8 cellular contexts compared by ENCODE assay signal in the genomic region with DNA sequence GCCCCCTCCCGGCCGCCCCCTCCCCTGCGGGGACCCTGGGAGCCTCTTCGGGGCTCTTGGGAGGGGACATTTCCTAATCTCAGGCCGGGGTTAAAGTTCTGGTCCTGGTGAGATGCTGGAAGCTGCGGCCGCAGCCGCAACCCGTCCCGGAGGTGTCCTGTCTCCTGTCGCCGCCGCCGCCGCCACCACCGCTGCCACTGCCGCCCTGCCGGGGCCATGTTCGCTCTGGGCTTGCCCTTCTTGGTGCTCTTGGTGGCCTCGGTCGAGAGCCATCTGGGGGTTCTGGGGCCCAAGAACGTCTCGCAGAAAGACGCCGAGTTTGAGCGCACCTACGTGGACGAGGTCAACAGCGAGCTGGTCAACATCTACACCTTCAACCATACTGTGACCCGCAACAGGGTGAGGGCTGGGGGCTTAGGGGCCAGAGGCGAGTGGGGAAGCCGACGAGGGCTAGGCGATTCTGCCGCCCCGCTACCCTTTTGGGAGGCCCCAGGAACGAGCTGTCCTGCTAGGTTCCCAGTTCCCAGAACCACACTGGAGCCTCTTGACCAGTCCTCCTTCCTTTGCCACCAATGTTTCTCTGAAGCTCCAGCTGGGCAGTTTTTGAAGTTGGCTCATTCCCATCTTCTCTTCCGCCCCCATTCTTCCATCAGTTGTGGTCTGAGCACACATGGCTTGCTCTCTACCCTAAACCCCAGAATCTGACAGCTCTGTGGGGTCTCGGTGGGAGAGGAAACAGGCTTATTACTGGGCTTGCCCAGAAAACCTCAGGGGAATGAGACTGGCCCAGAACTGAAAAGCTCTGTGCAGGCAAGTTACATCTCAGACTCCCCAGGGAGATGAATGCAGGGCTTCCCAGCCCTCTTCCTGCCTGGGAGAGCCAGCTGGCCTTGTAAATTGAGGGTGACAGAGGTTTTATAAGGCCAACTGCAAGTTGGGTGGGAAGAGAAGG. TPM values are rescaled to one million over a fixed set of nuclear protein-coding genes. Genes with fewer than 3 reads are reported as not detected.
A peak's percentile ranks its signal among the peaks of the same experiment; 100 is the strongest.
DNase-seq lines count a peak whose midpoint lies in the region; ATAC-seq, FAIRE-seq and TF ChIP-seq lines count a peak whose summit lies in the region.

No MANE protein-coding gene starts in this region.

- peak; percentile 33 for ATAC-seq in GM21447 (IDR thresholded peaks at IDR 0.05; ENCODE audit: unreplicated experiment)

- H3K4me2 ChIP-seq in H1 (ENCODE audit: insufficient read depth in 1 of 2, low read depth in 2 of 2, low read length in 2 of 2), result peak overlapping the region; percentile 87 to 96

- H3K27ac ChIP-seq in H1 (ENCODE audit: low read depth, low read length) (0 out of 2 replicates have a peak overlapping the region, but pooled peaks have one; percentile 1), mucosa of rectum (ENCODE audit: low read depth in 2 of 2, low read length in 2 of 2) (peak overlapping the region; percentile 88 to 90), stomach smooth muscle (ENCODE audit: low read length) (peak overlapping the region; percentile 93)

- no peaks in the 10 kb centered on the region; the same call in 1 of the 2 replicates for H3K79me1 ChIP-seq in H1 (ENCODE audit: low read depth, low read length)

- peak; percentile 68 for DNase-seq in DMS53 (lab: John Stamatoyannopoulos, UW)
- peak; percentile 87 for DNase-seq in activated CD4-positive, alpha-beta T cell treated with anti-CD3 and anti-CD28 coated beads, Interleukin-2, amount 10 ng/mL, durations not matched to agents 24 days and 14 days
- no peak for DNase-seq in H1 (ENCODE audit: low read depth in 1 of 2, low spot score in 2 of 2)
- no peak for DNase-seq in putamen (ENCODE audit: low spot score)

- H2AK5ac ChIP-seq in H1 (ENCODE audit: low read depth, low read length), result no peak overlapping the region

- TF ChIP-seq POLR2A in H1 (IDR thresholded peaks at IDR 0.05; ENCODE audit: control extremely low read depth in 1 of 2, low read depth in 2 of 2, low read length in 2 of 2), result no peak

- no peak overlapping the region for H2BK120ac ChIP-seq in H1 (replicated peaks; ENCODE audit: low read depth, low read length)

- intact Hi-C loops in activated CD4-positive, alpha-beta T cell treated with anti-CD3 and anti-CD28 coated beads, Interleukin-2, amount 10 ng/mL, durations not matched to agents 24 days and 14 days (cut with micrococcal nuclease), result loop anchor here (2.0 kb wide), 1 partner anchor 147 kb away; the partner anchor contains the start of gene CEP164

- H3K36me3 ChIP-seq in H1 (ENCODE audit: control insufficient read depth in 2 of 4, insufficient read depth in 4 of 4, low read length in 3 of 4) (peaks cover 0 to 6% (median 4%) of the 10 kb centered on the region in 4 experiments; a peak in 2 of 8 replicates), mucosa of rectum (ENCODE audit: control insufficient read depth in 2 of 2, insufficient read depth in 2 of 2, low read length in 2 of 2) (peaks cover 10 to 18% of the 10 kb centered on the region in 2 donors), stomach smooth muscle (ENCODE audit: control insufficient read depth in 2 of 2, insufficient read depth in 2 of 2, low read length in 2 of 2) (peaks cover 12 to 17% of the 10 kb centered on the region in 2 donors)

- no peak overlapping the region for H3K56ac ChIP-seq in H1 (replicated peaks; ENCODE audit: insufficient read length, low read depth, low read length)

- peak overlapping the region; percentile 88 for H3K4me3 Mint-ChIP-seq in activated CD4-positive, alpha-beta T cell treated with anti-CD3 and anti-CD28 coated beads, Interleukin-2, amount 10 ng/mL, durations not matched to agents 24 days and 14 days

- 0 out of 2 replicates have a peak overlapping the region, but pooled peaks have one; percentile 53 for H2BK12ac ChIP-seq in H1 (ENCODE audit: low read depth, low read length)

- H3K9me3 ChIP-seq in H1 (ENCODE audit: insufficient read depth in 2 of 2, low read depth in 1 of 2, low read length in 1 of 2), result no peaks in the 10 kb centered on the region
- H3K9me3 ChIP-seq in mucosa of rectum (ENCODE audit: control insufficient read depth in 2 of 2, low read length in 2 of 2), result no peaks in the 10 kb centered on the region
- no peaks in the 10 kb centered on the region for H3K9me3 ChIP-seq in stomach smooth muscle (ENCODE audit: control insufficient read depth in 2 of 2, low read length in 2 of 2)

- CTCF ChIA-PET in H1 (lab: Charles Lee; ENCODE audit: partially characterized antibody), result interaction anchor here (0.6 to 14.0 kb wide), 13 partner anchors 12 to 388 kb away, joined by 3 to 359 read pairs (median 4); partner anchors contain the start of genes APOA5, PAFAH1B2, PCSK7 and RNF214

- TF ChIP-seq CTCF in H1 (IDR thresholded peaks at IDR 0.05; ENCODE audit: control extremely low read depth in 1 of 3, insufficient read depth in 1 of 3, low read depth in 1 of 3, low read length in 3 of 3), result no peak

- no peak overlapping the region; the same call in 1 of the 2 replicates for H2AFZ ChIP-seq in H1 (ENCODE audit: low read length)

- no peak overlapping the region for H3K14ac ChIP-seq in H1 (ENCODE audit: insufficient read length)

- no peak overlapping the region for H2BK15ac ChIP-seq in H1 (ENCODE audit: low read length)

- no peaks in the 10 kb centered on the region for H3K27me3 ChIP-seq in H1 (replicated peaks in 1 of 4; ENCODE audit: control insufficient read depth in 3 of 4, extremely low read depth in 1 of 4, insufficient read depth in 3 of 4, low read length in 3 of 4)
- no peaks in the 10 kb centered on the region for H3K27me3 ChIP-seq in mucosa of rectum (ENCODE audit: control insufficient read depth in 2 of 2, insufficient read depth in 2 of 2, low read length in 2 of 2)
- no peaks in the 10 kb centered on the region for H3K27me3 ChIP-seq in stomach smooth muscle (ENCODE audit: control insufficient read depth in 1 of 2, insufficient read depth in 2 of 2, low read length in 2 of 2)

- peak overlapping the region; percentile 63; the same call in 1 of the 2 replicates for H2BK5ac ChIP-seq in H1 (ENCODE audit: low read depth, low read length)

- peak overlapping the region; percentile 79 to 89 (median 82) for H3K4me3 ChIP-seq in H1 (ENCODE audit: extremely low read depth in 1 of 4, insufficient read depth in 2 of 4, low read depth in 3 of 4, low read length in 4 of 4)
- peak overlapping the region; percentile 76 to 96 for H3K4me3 ChIP-seq in mucosa of rectum (ENCODE audit: low read length in 2 of 2)
- peak overlapping the region; percentile 80 to 90 for H3K4me3 ChIP-seq in stomach smooth muscle (ENCODE audit: low read length in 2 of 2)

- no peaks in the 10 kb centered on the region for H3K9me3 Mint-ChIP-seq in activated CD4-positive, alpha-beta T cell treated with anti-CD3 and anti-CD28 coated beads, Interleukin-2, amount 10 ng/mL, durations not matched to agents 24 days and 14 days

- H3K18ac ChIP-seq in H1 (ENCODE audit: extremely low read depth, low read length), result no peak overlapping the region; the same call in 1 of the 2 replicates

- no peak overlapping the region for H4K91ac ChIP-seq in H1 (replicated peaks; ENCODE audit: insufficient read length, low read length)

- H3K4me1 Mint-ChIP-seq in activated CD4-positive, alpha-beta T cell treated with anti-CD3 and anti-CD28 coated beads, Interleukin-2, amount 10 ng/mL, durations not matched to agents 24 days and 14 days, result peaks cover 23% of the 10 kb centered on the region

- peaks cover 6% of the 10 kb centered on the region for H3K36me3 Mint-ChIP-seq in activated CD4-positive, alpha-beta T cell treated with anti-CD3 and anti-CD28 coated beads, Interleukin-2, amount 10 ng/mL, durations not matched to agents 24 days and 14 days (ENCODE audit: low read depth)

- WGBS in H1 (ENCODE audit: extremely low coverage in 1 of 2, insufficient coverage in 1 of 2, insufficient read length in 1 of 2, insufficient replicate concordance in 2 of 2, low coverage in 1 of 2, low lambda C conversion rate in 2 of 2, missing lambda C conversion rate in 1 of 2), 2 experiments, result 6% methylated on average over 35 of the region's 39 CpGs; no CpG with 5 or more reads in 1 of the 2 experiments

- peak overlapping the region; percentile 27 for H4K5ac ChIP-seq in H1 (ENCODE audit: insufficient read length, low read depth, low read length)

- H3K9ac ChIP-seq in H1 (replicated peaks in 1 of 4; ENCODE audit: extremely low read depth in 1 of 4, low read depth in 3 of 4, low read length in 3 of 4) (peak overlapping the region; percentile 34 to 74 (median 65)), mucosa of rectum (ENCODE audit: low read depth in 1 of 2, low read length in 2 of 2) (peak overlapping the region; percentile 84 to 99), stomach smooth muscle (ENCODE audit: low read length in 2 of 2) (peak overlapping the region; percentile 75 to 93)

- peaks cover 1 to 4% of the 10 kb centered on the region in 2 experiments for H4K20me1 ChIP-seq in H1 (replicated peaks in 1 of 2; ENCODE audit: control insufficient read depth in 1 of 2, insufficient read depth in 2 of 2, low read length in 2 of 2)

- H2BK20ac ChIP-seq in H1 (ENCODE audit: low read length), result no peak overlapping the region

- no peaks in the 10 kb centered on the region for H3K79me2 ChIP-seq in H1 (ENCODE audit: control insufficient read depth in 1 of 2, insufficient read depth in 2 of 2, low read length in 2 of 2)

- H3K23ac ChIP-seq in H1 (ENCODE audit: insufficient read length), result no peak overlapping the region

- H3K23me2 ChIP-seq in H1 (ENCODE audit: low read depth, low read length), result peaks cover 11% of the 10 kb centered on the region

- TF ChIP-seq RAD21 in Ishikawa (IDR thresholded peaks at IDR 0.05; ENCODE audit: low read depth) (no peak), H1 (IDR thresholded peaks at IDR 0.05 in 1 of 2, conservative IDR thresholded peaks at IDR 0.05 in 1 of 2; ENCODE audit: low read depth in 2 of 2, low read length in 2 of 2) (no peak)

- TF ChIP-seq EP300 in Ishikawa (IDR thresholded peaks at IDR 0.05; ENCODE audit: borderline replicate concordance) (no peak), H1 (IDR thresholded peaks at IDR 0.05; ENCODE audit: borderline replicate concordance in 1 of 2, low read depth in 2 of 2, low read length in 2 of 2) (no peak)

- POLR2A ChIA-PET in H1 (lab: Charles Lee; ENCODE audit: partially characterized antibody), result interaction anchor here (0.6 to 12.6 kb wide), 20 partner anchors 9 to 437 kb away, joined by 3 to 153 read pairs (median 4); partner anchors contain the start of genes PAFAH1B2, PCSK7, RNF214 and TAGLN

- no peak overlapping the region for H3K4ac ChIP-seq in H1 (replicated peaks; ENCODE audit: insufficient read length, low read depth, low read length)

- peak overlapping the region; percentile 85 for H3K27ac Mint-ChIP-seq in activated CD4-positive, alpha-beta T cell treated with anti-CD3 and anti-CD28 coated beads, Interleukin-2, amount 10 ng/mL, durations not matched to agents 24 days and 14 days

- H3K27me3 Mint-ChIP-seq in activated CD4-positive, alpha-beta T cell treated with anti-CD3 and anti-CD28 coated beads, Interleukin-2, amount 10 ng/mL, durations not matched to agents 24 days and 14 days, result no peaks in the 10 kb centered on the region

- H3K4me1 ChIP-seq in H1 (replicated peaks in 1 of 4; ENCODE audit: control insufficient read depth in 3 of 4, insufficient read depth in 4 of 4, low read length in 3 of 4) (peaks cover 6 to 16% (median 12%) of the 10 kb centered on the region in 4 experiments), mucosa of rectum (ENCODE audit: control insufficient read depth in 2 of 2, insufficient read depth in 2 of 2, low read length in 2 of 2) (peaks cover 22 to 35% of the 10 kb centered on the region in 2 donors), stomach smooth muscle (ENCODE audit: control insufficient read depth, insufficient read depth, low read length) (peaks cover 39% of the 10 kb centered on the region)

- no peak for FAIRE-seq in H1 (lab: Jason Lieb, UNC)

- peak overlapping the region; percentile 76; the same call in 1 of the 2 replicates for H4K8ac ChIP-seq in H1 (ENCODE audit: extremely low read depth, insufficient read depth, low read length)

RNA-seq across cellular contexts. Expression of gene SIDT2, which starts 0.8 kb away (rescaled TPM):
- 23.9 and 29.1 TPM in 2 replicates for total RNA-seq in activated CD4-positive, alpha-beta T cell treated with anti-CD3 and anti-CD28 coated beads, Interleukin-2, amount 10 ng/mL, durations not matched to agents 24 days and 14 days
- 14.6 and 18.5 TPM in 2 replicates for total RNA-seq in H1 (2021; fragmentation: NEBNext Ultra II Directional; extraction: Animal tissue kit (Norgen Biotek cat#: 25700))
- polyA plus RNA-seq in H1 (2011; rRNA removed), result 21.1 and 26.7 TPM in 2 replicates
- 15.5 TPM for polyA plus RNA-seq in H1 (2011; cell fraction: cytosol; rRNA removed)
- polyA plus RNA-seq in H1 (2011; cell fraction: nucleus; rRNA removed), result 85.9 TPM
- polyA plus RNA-seq in H1 (2012, experiment 1 of 2), result 13.3 to 18.4 TPM (median 14.8 TPM) in 4 replicates
- polyA plus RNA-seq in H1 (2012, experiment 2 of 2), result 12.4 TPM
- polyA plus RNA-seq in H1 (2013, experiment 1 of 2), result 15.5 TPM
- polyA plus RNA-seq in H1 (2013, experiment 2 of 2), result 14.7 TPM
- polyA minus RNA-seq in H1 (2011; rRNA and poly(A)+ RNA removed), result 27.2 and 33.9 TPM in 2 replicates
- polyA minus RNA-seq in H1 (2011; cell fraction: cytosol; rRNA and poly(A)+ RNA removed), result 12.8 TPM
- polyA minus RNA-seq in H1 (2011; cell fraction: nucleus; rRNA and poly(A)+ RNA removed), result 35.6 TPM

RNA-seq across cellular contexts. Expression of gene TAGLN, which starts 19.8 kb away (rescaled TPM):
- 2.7 and 3.8 TPM in 2 replicates for total RNA-seq in activated CD4-positive, alpha-beta T cell treated with anti-CD3 and anti-CD28 coated beads, Interleukin-2, amount 10 ng/mL, durations not matched to agents 24 days and 14 days
- 300 and 301 TPM in 2 replicates for total RNA-seq in H1 (2021; fragmentation: NEBNext Ultra II Directional; extraction: Animal tissue kit (Norgen Biotek cat#: 25700))
- polyA plus RNA-seq in H1 (2011; rRNA removed), result 140 and 150 TPM in 2 replicates
- polyA plus RNA-seq in H1 (2011; cell fraction: cytosol; rRNA removed), result 178 TPM
- polyA plus RNA-seq in H1 (2011; cell fraction: nucleus; rRNA removed), result 132 TPM
- 186 to 274 TPM (median 201 TPM) in 4 replicates for polyA plus RNA-seq in H1 (2012, experiment 1 of 2)
- polyA plus RNA-seq in H1 (2012, experiment 2 of 2), result 415 TPM
- 193 TPM for polyA plus RNA-seq in H1 (2013, experiment 1 of 2)
- polyA plus RNA-seq in H1 (2013, experiment 2 of 2), result 186 TPM
- 97.7 and 118 TPM in 2 replicates for polyA minus RNA-seq in H1 (2011; rRNA and poly(A)+ RNA removed)
- 36.1 TPM for polyA minus RNA-seq in H1 (2011; cell fraction: cytosol; rRNA and poly(A)+ RNA removed)
- polyA minus RNA-seq in H1 (2011; cell fraction: nucleus; rRNA and poly(A)+ RNA removed), result 59.7 TPM

RNA-seq across cellular contexts. Expression of gene PAFAH1B2, which starts 35.2 kb away (rescaled TPM):
- total RNA-seq in activated CD4-positive, alpha-beta T cell treated with anti-CD3 and anti-CD28 coated beads, Interleukin-2, amount 10 ng/mL, durations not matched to agents 24 days and 14 days, result 79.8 and 81.0 TPM in 2 replicates
- total RNA-seq in H1 (2021; fragmentation: NEBNext Ultra II Directional; extraction: Animal tissue kit (Norgen Biotek cat#: 25700)), result 151 and 161 TPM in 2 replicates
- polyA plus RNA-seq in H1 (2011; rRNA removed), result 26.2 and 38.2 TPM in 2 replicates
- 38.1 TPM for polyA plus RNA-seq in H1 (2011; cell fraction: cytosol; rRNA removed)
- 26.6 TPM for polyA plus RNA-seq in H1 (2011; cell fraction: nucleus; rRNA removed)
- 59.5 to 77.0 TPM (median 64.7 TPM) in 4 replicates for polyA plus RNA-seq in H1 (2012, experiment 1 of 2)
- 19.8 TPM for polyA plus RNA-seq in H1 (2012, experiment 2 of 2)
- 66.1 TPM for polyA plus RNA-seq in H1 (2013, experiment 1 of 2)
- polyA plus RNA-seq in H1 (2013, experiment 2 of 2), result 68.8 TPM
- polyA minus RNA-seq in H1 (2011; rRNA and poly(A)+ RNA removed), result 256 and 265 TPM in 2 replicates
- 130 TPM for polyA minus RNA-seq in H1 (2011; cell fraction: cytosol; rRNA and poly(A)+ RNA removed)
- polyA minus RNA-seq in H1 (2011; cell fraction: nucleus; rRNA and poly(A)+ RNA removed), result 53.9 TPM

RNA-seq across cellular contexts. Expression of gene PCSK7, which starts 52.5 kb away (rescaled TPM):
- 160 and 165 TPM in 2 replicates for total RNA-seq in activated CD4-positive, alpha-beta T cell treated with anti-CD3 and anti-CD28 coated beads, Interleukin-2, amount 10 ng/mL, durations not matched to agents 24 days and 14 days
- total RNA-seq in H1 (2021; fragmentation: NEBNext Ultra II Directional; extraction: Animal tissue kit (Norgen Biotek cat#: 25700)), result 38.5 and 45.6 TPM in 2 replicates
- polyA plus RNA-seq in H1 (2011; rRNA removed), result 23.4 and 38.8 TPM in 2 replicates
- 33.3 TPM for polyA plus RNA-seq in H1 (2011; cell fraction: cytosol; rRNA removed)
- polyA plus RNA-seq in H1 (2011; cell fraction: nucleus; rRNA removed), result 67.6 TPM
- polyA plus RNA-seq in H1 (2012, experiment 1 of 2), result 26.1 to 32.5 TPM (median 31.3 TPM) in 4 replicates
- polyA plus RNA-seq in H1 (2012, experiment 2 of 2), result 15.2 TPM
- 20.6 TPM for polyA plus RNA-seq in H1 (2013, experiment 1 of 2)
- 21.3 TPM for polyA plus RNA-seq in H1 (2013, experiment 2 of 2)
- polyA minus RNA-seq in H1 (2011; rRNA and poly(A)+ RNA removed), result 30.3 and 32.9 TPM in 2 replicates
- polyA minus RNA-seq in H1 (2011; cell fraction: cytosol; rRNA and poly(A)+ RNA removed), result 23.0 TPM
- polyA minus RNA-seq in H1 (2011; cell fraction: nucleus; rRNA and poly(A)+ RNA removed), result 30.8 TPM

RNA-seq across cellular contexts. Expression of gene RNF214, which starts 53.1 kb away (rescaled TPM):
- 22.0 and 23.2 TPM in 2 replicates for total RNA-seq in activated CD4-positive, alpha-beta T cell treated with anti-CD3 and anti-CD28 coated beads, Interleukin-2, amount 10 ng/mL, durations not matched to agents 24 days and 14 days
- total RNA-seq in H1 (2021; fragmentation: NEBNext Ultra II Directional; extraction: Animal tissue kit (Norgen Biotek cat#: 25700)), result 33.7 and 35.6 TPM in 2 replicates
- polyA plus RNA-seq in H1 (2011; rRNA removed), result 34.9 and 35.3 TPM in 2 replicates
- polyA plus RNA-seq in H1 (2011; cell fraction: cytosol; rRNA removed), result 20.7 TPM
- 80.8 TPM for polyA plus RNA-seq in H1 (2011; cell fraction: nucleus; rRNA removed)
- 18.8 to 22.7 TPM (median 20.3 TPM) in 4 replicates for polyA plus RNA-seq in H1 (2012, experiment 1 of 2)
- 4.6 TPM for polyA plus RNA-seq in H1 (2012, experiment 2 of 2)
- 18.8 TPM for polyA plus RNA-seq in H1 (2013, experiment 1 of 2)
- 17.3 TPM for polyA plus RNA-seq in H1 (2013, experiment 2 of 2)
- 79.0 and 79.9 TPM in 2 replicates for polyA minus RNA-seq in H1 (2011; rRNA and poly(A)+ RNA removed)
- 23.1 TPM for polyA minus RNA-seq in H1 (2011; cell fraction: cytosol; rRNA and poly(A)+ RNA removed)
- polyA minus RNA-seq in H1 (2011; cell fraction: nucleus; rRNA and poly(A)+ RNA removed), result 39.3 TPM

Comparison
In these comparisons a context has a peak if more than half of its experiments do, and no peak if none do; other contexts are left out.
1. DNase-seq: peak in DMS53 (single experiment) and activated CD4-positive, alpha-beta T cell treated with anti-CD3 and anti-CD28 coated beads, Interleukin-2, amount 10 ng/mL, durations not matched to agents 24 days and 14 days (single experiment); none in H1 (0 of 2) and putamen (single experiment).
2. H3K27ac ChIP-seq: peak in every context shown above with its lines; median percentile 93 in stomach smooth muscle; 89 in mucosa of rectum; 1 in H1.
3. RNA of gene TAGLN, which starts 19.8 kb away (total RNA-seq): 300 to 301 TPM in H1; 2.7 to 3.8 TPM in activated CD4-positive, alpha-beta T cell treated with anti-CD3 and anti-CD28 coated beads, Interleukin-2, amount 10 ng/mL, durations not matched to agents 24 days and 14 days; every median in the first group is over 10 times any median in the second.
4. Peak in every context shown above with its lines, with median percentiles within 50 percentile points of each other: H3K4me3 ChIP-seq and H3K9ac ChIP-seq.